In the genomic region with DNA sequence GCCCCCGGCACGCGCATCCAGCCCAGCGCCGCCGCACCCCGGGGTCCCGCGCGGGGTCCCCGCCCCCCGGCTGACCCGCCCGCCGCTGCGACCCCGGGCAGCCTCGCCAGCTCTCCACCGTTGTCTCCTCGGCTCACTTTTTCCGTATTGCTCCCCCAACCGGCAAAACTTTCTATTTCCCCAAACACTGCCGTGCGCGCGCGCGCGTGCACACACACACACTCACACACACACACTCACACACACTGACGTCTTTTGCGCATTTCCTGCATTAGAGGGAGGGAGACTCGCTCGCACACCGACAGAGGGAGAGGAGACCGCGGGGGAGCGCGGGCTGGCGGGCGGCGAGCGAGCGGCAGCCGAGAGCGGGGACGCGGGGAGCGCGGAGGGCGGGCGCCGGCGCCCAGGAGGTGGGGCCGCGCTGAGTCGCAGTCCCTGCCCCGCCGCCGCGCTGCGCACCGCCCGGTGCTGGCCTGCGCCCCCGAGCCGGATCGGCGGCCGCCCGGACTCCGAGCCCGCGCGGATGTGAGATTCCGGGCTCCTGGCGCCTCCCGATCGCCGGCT, we compare ENCODE assay signal across 1 cellular context.
TF ChIP-seq lines count a peak whose summit lies in the region.

No MANE protein-coding gene starts in this region.

TF ChIP-seq in HepG2, 621 proteins besides CTCF, POLR2A, EP300 and RAD21 (continued from another document and continues in another):
- TF ChIP-seq, protein P1, sequence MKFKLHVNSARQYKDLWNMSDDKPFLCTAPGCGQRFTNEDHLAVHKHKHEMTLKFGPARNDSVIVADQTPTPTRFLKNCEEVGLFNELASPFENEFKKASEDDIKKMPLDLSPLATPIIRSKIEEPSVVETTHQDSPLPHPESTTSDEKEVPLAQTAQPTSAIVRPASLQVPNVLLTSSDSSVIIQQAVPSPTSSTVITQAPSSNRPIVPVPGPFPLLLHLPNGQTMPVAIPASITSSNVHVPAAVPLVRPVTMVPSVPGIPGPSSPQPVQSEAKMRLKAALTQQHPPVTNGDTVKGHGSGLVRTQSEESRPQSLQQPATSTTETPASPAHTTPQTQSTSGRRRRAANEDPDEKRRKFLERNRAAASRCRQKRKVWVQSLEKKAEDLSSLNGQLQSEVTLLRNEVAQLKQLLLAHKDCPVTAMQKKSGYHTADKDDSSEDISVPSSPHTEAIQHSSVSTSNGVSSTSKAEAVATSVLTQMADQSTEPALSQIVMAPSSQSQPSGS (CRISPR knock-in tag; IDR thresholded peaks at IDR 0.05) = peak; percentile 80; the same call in 1 of the 2 replicates
- no peak for TF ChIP-seq ZNF296 (CRISPR knock-in tag; conservative IDR thresholded peaks at IDR 0.05)
- TF ChIP-seq ZNF839 (CRISPR knock-in tag; IDR thresholded peaks at IDR 0.05; ENCODE audit: borderline replicate concordance) = peak; percentile 31; the same call in 1 of the 2 replicates
- TF ChIP-seq, protein P2, sequence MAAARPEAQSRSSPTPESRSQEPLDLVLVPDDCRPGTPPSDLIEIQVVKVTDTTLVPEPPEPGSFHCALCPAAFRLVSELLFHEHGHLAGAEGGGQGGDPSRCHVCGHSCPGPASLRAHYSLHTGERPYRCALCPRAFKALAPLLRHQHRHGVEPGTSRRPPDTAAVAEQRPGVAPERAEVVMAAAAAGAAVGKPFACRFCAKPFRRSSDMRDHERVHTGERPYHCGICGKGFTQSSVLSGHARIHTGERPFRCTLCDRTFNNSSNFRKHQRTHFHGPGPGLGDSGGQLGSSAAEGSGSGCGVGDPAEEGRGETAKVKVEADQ (CRISPR knock-in tag; IDR thresholded peaks at IDR 0.05; ENCODE audit: borderline replicate concordance) = 0 out of 2 replicates have a peak, but pooled peaks have one; percentile 16
- peak; percentile 82; the same call in 1 of the 2 replicates for TF ChIP-seq SALL2 (CRISPR knock-in tag; IDR thresholded peaks at IDR 0.05)
- TF ChIP-seq SNAI1 (CRISPR knock-in tag; IDR thresholded peaks at IDR 0.05; ENCODE audit: borderline replicate concordance) = no peak
- TF ChIP-seq, protein P3, sequence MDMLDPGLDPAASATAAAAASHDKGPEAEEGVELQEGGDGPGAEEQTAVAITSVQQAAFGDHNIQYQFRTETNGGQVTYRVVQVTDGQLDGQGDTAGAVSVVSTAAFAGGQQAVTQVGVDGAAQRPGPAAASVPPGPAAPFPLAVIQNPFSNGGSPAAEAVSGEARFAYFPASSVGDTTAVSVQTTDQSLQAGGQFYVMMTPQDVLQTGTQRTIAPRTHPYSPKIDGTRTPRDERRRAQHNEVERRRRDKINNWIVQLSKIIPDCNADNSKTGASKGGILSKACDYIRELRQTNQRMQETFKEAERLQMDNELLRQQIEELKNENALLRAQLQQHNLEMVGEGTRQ (IDR thresholded peaks at IDR 0.05; ENCODE audit: low read depth, low read length) = no peak
- TF ChIP-seq, protein P3 (CRISPR knock-in tag; IDR thresholded peaks at IDR 0.05; ENCODE audit: borderline replicate concordance) = no peak
- TF ChIP-seq ZBTB20 (CRISPR knock-in tag; IDR thresholded peaks at IDR 0.05; ENCODE audit: borderline replicate concordance, low read depth) = peak; percentile 79; the same call in 1 of the 2 replicates
- TF ChIP-seq TEAD2 (CRISPR knock-in tag; IDR thresholded peaks at IDR 0.05) = no peak
- 0 out of 2 replicates have a peak, but pooled peaks have one; percentile 52 for TF ChIP-seq NKX3-1 (CRISPR knock-in tag; IDR thresholded peaks at IDR 0.05)
- TF ChIP-seq, protein P4, sequence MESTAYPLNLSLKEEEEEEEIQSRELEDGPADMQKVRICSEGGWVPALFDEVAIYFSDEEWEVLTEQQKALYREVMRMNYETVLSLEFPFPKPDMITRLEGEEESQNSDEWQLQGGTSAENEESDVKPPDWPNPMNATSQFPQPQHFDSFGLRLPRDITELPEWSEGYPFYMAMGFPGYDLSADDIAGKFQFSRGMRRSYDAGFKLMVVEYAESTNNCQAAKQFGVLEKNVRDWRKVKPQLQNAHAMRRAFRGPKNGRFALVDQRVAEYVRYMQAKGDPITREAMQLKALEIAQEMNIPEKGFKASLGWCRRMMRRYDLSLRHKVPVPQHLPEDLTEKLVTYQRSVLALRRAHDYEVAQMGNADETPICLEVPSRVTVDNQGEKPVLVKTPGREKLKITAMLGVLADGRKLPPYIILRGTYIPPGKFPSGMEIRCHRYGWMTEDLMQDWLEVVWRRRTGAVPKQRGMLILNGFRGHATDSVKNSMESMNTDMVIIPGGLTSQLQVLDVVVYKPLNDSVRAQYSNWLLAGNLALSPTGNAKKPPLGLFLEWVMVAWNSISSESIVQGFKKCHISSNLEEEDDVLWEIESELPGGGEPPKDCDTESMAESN (CRISPR knock-in tag; conservative IDR thresholded peaks at IDR 0.05) = peak; percentile 54; the same call in 1 of the 2 replicates
- TF ChIP-seq, protein P5, sequence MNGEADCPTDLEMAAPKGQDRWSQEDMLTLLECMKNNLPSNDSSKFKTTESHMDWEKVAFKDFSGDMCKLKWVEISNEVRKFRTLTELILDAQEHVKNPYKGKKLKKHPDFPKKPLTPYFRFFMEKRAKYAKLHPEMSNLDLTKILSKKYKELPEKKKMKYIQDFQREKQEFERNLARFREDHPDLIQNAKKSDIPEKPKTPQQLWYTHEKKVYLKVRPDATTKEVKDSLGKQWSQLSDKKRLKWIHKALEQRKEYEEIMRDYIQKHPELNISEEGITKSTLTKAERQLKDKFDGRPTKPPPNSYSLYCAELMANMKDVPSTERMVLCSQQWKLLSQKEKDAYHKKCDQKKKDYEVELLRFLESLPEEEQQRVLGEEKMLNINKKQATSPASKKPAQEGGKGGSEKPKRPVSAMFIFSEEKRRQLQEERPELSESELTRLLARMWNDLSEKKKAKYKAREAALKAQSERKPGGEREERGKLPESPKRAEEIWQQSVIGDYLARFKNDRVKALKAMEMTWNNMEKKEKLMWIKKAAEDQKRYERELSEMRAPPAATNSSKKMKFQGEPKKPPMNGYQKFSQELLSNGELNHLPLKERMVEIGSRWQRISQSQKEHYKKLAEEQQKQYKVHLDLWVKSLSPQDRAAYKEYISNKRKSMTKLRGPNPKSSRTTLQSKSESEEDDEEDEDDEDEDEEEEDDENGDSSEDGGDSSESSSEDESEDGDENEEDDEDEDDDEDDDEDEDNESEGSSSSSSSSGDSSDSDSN (CRISPR knock-in tag; IDR thresholded peaks at IDR 0.05) = peak; percentile 91
- TF ChIP-seq MTA1 (CRISPR knock-in tag; IDR thresholded peaks at IDR 0.05; ENCODE audit: borderline replicate concordance) = peak; percentile 72; the same call in 1 of the 2 replicates
- no peak for TF ChIP-seq ZNF607 (CRISPR knock-in tag; IDR thresholded peaks at IDR 0.05; ENCODE audit: borderline replicate concordance)
- TF ChIP-seq, protein P6, sequence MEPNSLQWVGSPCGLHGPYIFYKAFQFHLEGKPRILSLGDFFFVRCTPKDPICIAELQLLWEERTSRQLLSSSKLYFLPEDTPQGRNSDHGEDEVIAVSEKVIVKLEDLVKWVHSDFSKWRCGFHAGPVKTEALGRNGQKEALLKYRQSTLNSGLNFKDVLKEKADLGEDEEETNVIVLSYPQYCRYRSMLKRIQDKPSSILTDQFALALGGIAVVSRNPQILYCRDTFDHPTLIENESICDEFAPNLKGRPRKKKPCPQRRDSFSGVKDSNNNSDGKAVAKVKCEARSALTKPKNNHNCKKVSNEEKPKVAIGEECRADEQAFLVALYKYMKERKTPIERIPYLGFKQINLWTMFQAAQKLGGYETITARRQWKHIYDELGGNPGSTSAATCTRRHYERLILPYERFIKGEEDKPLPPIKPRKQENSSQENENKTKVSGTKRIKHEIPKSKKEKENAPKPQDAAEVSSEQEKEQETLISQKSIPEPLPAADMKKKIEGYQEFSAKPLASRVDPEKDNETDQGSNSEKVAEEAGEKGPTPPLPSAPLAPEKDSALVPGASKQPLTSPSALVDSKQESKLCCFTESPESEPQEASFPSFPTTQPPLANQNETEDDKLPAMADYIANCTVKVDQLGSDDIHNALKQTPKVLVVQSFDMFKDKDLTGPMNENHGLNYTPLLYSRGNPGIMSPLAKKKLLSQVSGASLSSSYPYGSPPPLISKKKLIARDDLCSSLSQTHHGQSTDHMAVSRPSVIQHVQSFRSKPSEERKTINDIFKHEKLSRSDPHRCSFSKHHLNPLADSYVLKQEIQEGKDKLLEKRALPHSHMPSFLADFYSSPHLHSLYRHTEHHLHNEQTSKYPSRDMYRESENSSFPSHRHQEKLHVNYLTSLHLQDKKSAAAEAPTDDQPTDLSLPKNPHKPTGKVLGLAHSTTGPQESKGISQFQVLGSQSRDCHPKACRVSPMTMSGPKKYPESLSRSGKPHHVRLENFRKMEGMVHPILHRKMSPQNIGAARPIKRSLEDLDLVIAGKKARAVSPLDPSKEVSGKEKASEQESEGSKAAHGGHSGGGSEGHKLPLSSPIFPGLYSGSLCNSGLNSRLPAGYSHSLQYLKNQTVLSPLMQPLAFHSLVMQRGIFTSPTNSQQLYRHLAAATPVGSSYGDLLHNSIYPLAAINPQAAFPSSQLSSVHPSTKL (CRISPR knock-in tag; IDR thresholded peaks at IDR 0.05) = peak; percentile 59
- TF ChIP-seq, protein P7, sequence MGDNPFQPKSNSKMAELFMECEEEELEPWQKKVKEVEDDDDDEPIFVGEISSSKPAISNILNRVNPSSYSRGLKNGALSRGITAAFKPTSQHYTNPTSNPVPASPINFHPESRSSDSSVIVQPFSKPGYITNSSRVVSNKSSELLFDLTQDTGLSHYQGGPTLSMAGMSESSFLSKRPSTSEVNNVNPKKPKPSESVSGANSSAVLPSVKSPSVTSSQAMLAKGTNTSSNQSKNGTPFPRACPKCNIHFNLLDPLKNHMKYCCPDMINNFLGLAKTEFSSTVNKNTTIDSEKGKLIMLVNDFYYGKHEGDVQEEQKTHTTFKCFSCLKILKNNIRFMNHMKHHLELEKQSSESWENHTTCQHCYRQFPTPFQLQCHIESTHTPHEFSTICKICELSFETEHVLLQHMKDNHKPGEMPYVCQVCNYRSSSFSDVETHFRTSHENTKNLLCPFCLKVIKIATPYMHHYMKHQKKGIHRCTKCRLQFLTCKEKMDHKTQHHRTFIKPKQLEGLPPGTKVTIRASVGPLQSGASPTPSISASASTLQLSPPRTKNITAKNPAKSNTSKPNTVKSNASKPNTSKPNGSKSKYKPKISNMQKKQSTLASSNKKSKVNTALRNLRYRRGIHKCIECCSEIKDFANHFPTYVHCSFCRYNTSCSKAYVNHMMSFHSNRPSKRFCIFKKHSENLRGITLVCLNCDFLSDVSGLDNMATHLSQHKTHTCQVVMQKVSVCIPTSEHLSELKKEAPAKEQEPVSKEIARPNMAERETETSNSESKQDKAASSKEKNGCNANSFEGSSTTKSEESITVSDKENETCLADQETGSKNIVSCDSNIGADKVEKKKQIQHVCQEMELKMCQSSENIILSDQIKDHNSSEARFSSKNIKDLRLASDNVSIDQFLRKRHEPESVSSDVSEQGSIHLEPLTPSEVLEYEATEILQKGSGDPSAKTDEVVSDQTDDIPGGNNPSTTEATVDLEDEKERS (CRISPR knock-in tag; IDR thresholded peaks at IDR 0.05) = 0 out of 2 replicates have a peak, but pooled peaks have one; percentile 50
- TF ChIP-seq CEBPB (IDR thresholded peaks at IDR 0.05; ENCODE audit: borderline replicate concordance, low read depth, low read length) = no peak
- no peak for TF ChIP-seq ZNF136 (CRISPR knock-in tag; IDR thresholded peaks at IDR 0.05; ENCODE audit: low read depth)
- TF ChIP-seq TBL1XR1 (IDR thresholded peaks at IDR 0.05; ENCODE audit: borderline replicate concordance, low read length, partially characterized antibody) = no peak
- no peak for TF ChIP-seq U2AF2 (IDR thresholded peaks at IDR 0.05; ENCODE audit: low read depth, low read length)
- peak; percentile 77; the same call in 1 of the 2 replicates for TF ChIP-seq ZNF841 (CRISPR knock-in tag; IDR thresholded peaks at IDR 0.05; ENCODE audit: borderline replicate concordance)
- TF ChIP-seq DMAP1 (CRISPR knock-in tag; IDR thresholded peaks at IDR 0.05) = peak; percentile 52; the same call in 1 of the 2 replicates
- TF ChIP-seq ZNF234 (CRISPR knock-in tag; conservative IDR thresholded peaks at IDR 0.05) = no peak
- 0 out of 2 replicates have a peak, but pooled peaks have one; percentile 84 for TF ChIP-seq ZNF431 (CRISPR knock-in tag; IDR thresholded peaks at IDR 0.05; ENCODE audit: borderline replicate concordance, low read depth)
- TF ChIP-seq MLLT10 (CRISPR knock-in tag; IDR thresholded peaks at IDR 0.05) = no peak
- TF ChIP-seq, protein P8, sequence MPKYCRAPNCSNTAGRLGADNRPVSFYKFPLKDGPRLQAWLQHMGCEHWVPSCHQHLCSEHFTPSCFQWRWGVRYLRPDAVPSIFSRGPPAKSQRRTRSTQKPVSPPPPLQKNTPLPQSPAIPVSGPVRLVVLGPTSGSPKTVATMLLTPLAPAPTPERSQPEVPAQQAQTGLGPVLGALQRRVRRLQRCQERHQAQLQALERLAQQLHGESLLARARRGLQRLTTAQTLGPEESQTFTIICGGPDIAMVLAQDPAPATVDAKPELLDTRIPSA (CRISPR knock-in tag; IDR thresholded peaks at IDR 0.05; ENCODE audit: borderline replicate concordance) = no peak
- 0 out of 2 replicates have a peak, but pooled peaks have one; percentile 75 for TF ChIP-seq GZF1 (CRISPR knock-in tag; IDR thresholded peaks at IDR 0.05)
- TF ChIP-seq ZNF264 (CRISPR knock-in tag; IDR thresholded peaks at IDR 0.05) = peak; percentile 22; the same call in 1 of the 2 replicates
- TF ChIP-seq, protein P9, sequence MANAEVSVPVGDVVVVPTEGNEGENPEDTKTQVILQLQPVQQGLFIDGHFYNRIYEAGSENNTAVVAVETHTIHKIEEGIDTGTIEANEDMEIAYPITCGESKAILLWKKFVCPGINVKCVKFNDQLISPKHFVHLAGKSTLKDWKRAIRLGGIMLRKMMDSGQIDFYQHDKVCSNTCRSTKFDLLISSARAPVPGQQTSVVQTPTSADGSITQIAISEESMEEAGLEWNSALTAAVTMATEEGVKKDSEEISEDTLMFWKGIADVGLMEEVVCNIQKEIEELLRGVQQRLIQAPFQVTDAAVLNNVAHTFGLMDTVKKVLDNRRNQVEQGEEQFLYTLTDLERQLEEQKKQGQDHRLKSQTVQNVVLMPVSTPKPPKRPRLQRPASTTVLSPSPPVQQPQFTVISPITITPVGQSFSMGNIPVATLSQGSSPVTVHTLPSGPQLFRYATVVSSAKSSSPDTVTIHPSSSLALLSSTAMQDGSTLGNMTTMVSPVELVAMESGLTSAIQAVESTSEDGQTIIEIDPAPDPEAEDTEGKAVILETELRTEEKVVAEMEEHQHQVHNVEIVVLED (CRISPR knock-in tag; IDR thresholded peaks at IDR 0.05; ENCODE audit: borderline replicate concordance) = 0 out of 2 replicates have a peak, but pooled peaks have one; percentile 38
- no peak for TF ChIP-seq ARHGAP35 (CRISPR knock-in tag; IDR thresholded peaks at IDR 0.05; ENCODE audit: borderline replicate concordance)
- no peak for TF ChIP-seq HDAC6 (IDR thresholded peaks at IDR 0.05; ENCODE audit: low read depth, low read length)
- no peak for TF ChIP-seq HOXA7 (CRISPR knock-in tag; IDR thresholded peaks at IDR 0.05)
- TF ChIP-seq TMF1 (CRISPR knock-in tag; IDR thresholded peaks at IDR 0.05; ENCODE audit: low read depth) = peak; percentile 69
- peak; percentile 78 for TF ChIP-seq ZMYM3 (CRISPR knock-in tag; IDR thresholded peaks at IDR 0.05)
- TF ChIP-seq, protein P10, sequence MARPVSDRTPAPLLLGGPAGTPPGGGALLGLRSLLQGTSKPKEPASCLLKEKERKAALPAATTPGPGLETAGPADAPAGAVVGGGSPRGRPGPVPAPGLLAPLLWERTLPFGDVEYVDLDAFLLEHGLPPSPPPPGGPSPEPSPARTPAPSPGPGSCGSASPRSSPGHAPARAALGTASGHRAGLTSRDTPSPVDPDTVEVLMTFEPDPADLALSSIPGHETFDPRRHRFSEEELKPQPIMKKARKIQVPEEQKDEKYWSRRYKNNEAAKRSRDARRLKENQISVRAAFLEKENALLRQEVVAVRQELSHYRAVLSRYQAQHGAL (CRISPR knock-in tag; IDR thresholded peaks at IDR 0.05; ENCODE audit: not compliant biosample characterization) = no peak
